Comparison of ENCODE assay signal across 1 cellular context in genomic region chr1:151868404-151868980, GRCh38.
TF ChIP-seq lines count a peak whose summit lies in the region.

No MANE protein-coding gene starts in this region.

TF ChIP-seq in HepG2, 621 proteins besides CTCF, POLR2A, EP300 and RAD21 (continued from another document):
- TF ChIP-seq AKNA (CRISPR knock-in tag; IDR thresholded peaks at IDR 0.05; ENCODE audit: borderline replicate concordance) (no peak), HCFC1 (IDR thresholded peaks at IDR 0.05; ENCODE audit: low read depth, low read length) (no peak)
